19 cellular contexts compared by ENCODE assay signal in the genomic region with DNA sequence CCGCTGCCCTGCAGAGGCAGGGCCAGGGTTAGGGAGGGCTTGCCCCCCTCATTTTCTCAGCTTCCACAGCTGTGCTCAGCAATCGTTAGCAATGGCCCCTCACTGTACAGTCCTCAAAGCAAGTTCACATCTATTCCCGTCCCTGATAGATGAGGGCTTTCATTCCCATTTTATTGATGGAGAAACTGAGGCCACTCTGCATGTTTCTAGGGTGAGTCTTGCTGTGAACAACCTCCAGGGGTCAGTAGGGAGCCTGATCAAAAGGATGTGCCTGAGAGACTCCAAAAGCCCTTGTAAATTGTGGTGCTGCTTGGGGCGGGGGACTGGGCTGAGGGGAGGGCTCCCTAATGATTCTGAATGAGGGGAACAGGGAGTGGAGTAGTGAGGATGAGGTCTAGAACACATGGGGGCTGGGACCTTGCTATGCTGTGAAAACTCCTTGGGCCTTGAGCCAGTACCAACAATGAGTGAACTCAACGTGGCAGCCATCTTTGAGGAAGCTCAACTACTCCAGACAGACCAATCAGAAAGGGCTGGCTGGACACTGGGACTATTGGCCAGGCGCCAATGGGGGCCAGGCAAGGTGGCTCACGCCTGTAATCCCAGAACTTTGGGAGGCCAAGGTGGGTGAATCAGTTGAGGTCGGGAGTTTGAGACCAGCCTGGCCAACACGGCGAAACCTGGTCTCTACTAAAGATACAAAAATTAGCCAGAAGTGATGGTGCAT. TPM values are rescaled to one million over a fixed set of nuclear protein-coding genes. Genes with fewer than 3 reads are reported as not detected.
A peak's percentile ranks its signal among the peaks of the same experiment; 100 is the strongest.
DNase-seq lines count a peak whose midpoint lies in the region; ATAC-seq, FAIRE-seq and TF ChIP-seq lines count a peak whose summit lies in the region.
"Had no signal": no experiment of that assay in that cellular context is flagged by ENCODE, and none has a peak within 500 bp of the region (broad histone marks: within the 10 kb centered on the region; RNA-seq: fewer than 3 reads in every experiment).

No MANE protein-coding gene starts in this region.

- H3K9me3 ChIP-seq in BLaER1 (no peaks in the 10 kb centered on the region; the same call in 1 of the 2 replicates), H1 (ENCODE audit: insufficient read depth in 2 of 2, low read depth in 1 of 2, low read length in 1 of 2) (no peaks in the 10 kb centered on the region; a peak in 1 of 4 replicates)
- H3K9me3 ChIP-seq: pancreas had no signal

- H3K23ac ChIP-seq in H1 (ENCODE audit: insufficient read length) = no peak overlapping the region

- no peak overlapping the region for H2AFZ ChIP-seq in H1 (ENCODE audit: low read length)

- H4K5ac ChIP-seq in H1 (ENCODE audit: insufficient read length, low read depth, low read length) = no peak overlapping the region

- no peak for FAIRE-seq in H1 (lab: Jason Lieb, UNC)
- no peak for FAIRE-seq in D721Med (lab: Jason Lieb, UNC)
- FAIRE-seq: pancreas, RCC 7860 had no signal

- no peak for ATAC-seq in GM19351 (IDR thresholded peaks at IDR 0.05; ENCODE audit: unreplicated experiment)
- ATAC-seq: gastroesophageal sphincter, pancreas, T-cell had no signal

- H3K9ac ChIP-seq in BLaER1 = no peak overlapping the region
- H3K9ac ChIP-seq in H1 (replicated peaks in 1 of 4; ENCODE audit: extremely low read depth in 1 of 4, low read depth in 3 of 4, low read length in 3 of 4) = no peak overlapping the region

- no peak overlapping the region for H2BK120ac ChIP-seq in H1 (replicated peaks; ENCODE audit: low read depth, low read length)

- H4K20me1 ChIP-seq in BLaER1 (no peaks in the 10 kb centered on the region), H1 (replicated peaks in 1 of 2; ENCODE audit: control insufficient read depth in 1 of 2, insufficient read depth in 2 of 2, low read length in 2 of 2) (no peaks in the 10 kb centered on the region)

- POLR2A ChIA-PET in H1 (lab: Charles Lee; ENCODE audit: partially characterized antibody) = interaction anchor here (1.4 kb wide), 1 partner anchor 12 kb away, joined by 5 read pairs; no protein-coding TSS in a partner anchor

- no peak overlapping the region for H3K18ac ChIP-seq in H1 (ENCODE audit: extremely low read depth, low read length)

- H3K4me2 ChIP-seq in BLaER1 (peak overlapping the region; percentile 50), H1 (ENCODE audit: insufficient read depth in 1 of 2, low read depth in 2 of 2, low read length in 2 of 2) (no peak overlapping the region)

- no peak overlapping the region for H3K14ac ChIP-seq in H1 (ENCODE audit: insufficient read length)

- H2BK12ac ChIP-seq in H1 (ENCODE audit: low read depth, low read length) = no peak overlapping the region

- no peaks in the 10 kb centered on the region for H3K79me1 ChIP-seq in H1 (ENCODE audit: low read depth, low read length)

- H3K23me2 ChIP-seq in H1 (ENCODE audit: low read depth, low read length) = no peaks in the 10 kb centered on the region; the same call in 1 of the 2 replicates

- no peaks in the 10 kb centered on the region for H3K79me2 ChIP-seq in H1 (ENCODE audit: control insufficient read depth in 1 of 2, insufficient read depth in 2 of 2, low read length in 2 of 2)

- DNase-seq in NCI-H226 (peak; percentile 37), H1 (ENCODE audit: low read depth in 1 of 2, low spot score in 2 of 2) (no peak), D721Med (ENCODE audit: insufficient read length, low spot score) (no peak), SHP77 treated with DMSO at 0.1 percent for 48 hours (lab: John Stamatoyannopoulos, UW) (no peak), NCI-H526 treated with DMSO at 0.1 percent for 48 hours (lab: John Stamatoyannopoulos, UW) (no peak)
- DNase-seq: NCI-H2029, T-cell had no signal

- H2BK20ac ChIP-seq in H1 (ENCODE audit: low read length) = no peak overlapping the region

- H3K27ac ChIP-seq in BLaER1 = no peak overlapping the region
- H3K27ac ChIP-seq in H1 (ENCODE audit: low read depth, low read length) = no peak overlapping the region
- H3K27ac ChIP-seq: gastroesophageal sphincter, pancreas, thoracic aorta, VCaP had no signal

- H3K4me1 ChIP-seq in BLaER1 (peaks cover 74% of the 10 kb centered on the region), H1 (replicated peaks in 1 of 4; ENCODE audit: control insufficient read depth in 3 of 4, insufficient read depth in 4 of 4, low read length in 3 of 4) (peaks cover 0 to 6% (median 2%) of the 10 kb centered on the region in 4 experiments; a peak in 4 of 7 replicates)

- 88% methylated on average over 10 of the region's 10 CpGs; no CpG with 5 or more reads in 1 of the 2 experiments for WGBS in H1 (ENCODE audit: extremely low coverage in 1 of 2, insufficient coverage in 1 of 2, insufficient read length in 1 of 2, insufficient replicate concordance in 2 of 2, low coverage in 1 of 2, low lambda C conversion rate in 2 of 2, missing lambda C conversion rate in 1 of 2), 2 experiments

- TF ChIP-seq EP300 in H1 (IDR thresholded peaks at IDR 0.05; ENCODE audit: borderline replicate concordance in 1 of 2, low read depth in 2 of 2, low read length in 2 of 2) = no peak

- no peak overlapping the region for H2BK5ac ChIP-seq in H1 (ENCODE audit: low read depth, low read length)

- no peak overlapping the region for H4K8ac ChIP-seq in H1 (ENCODE audit: extremely low read depth, insufficient read depth, low read length)

- H2AK5ac ChIP-seq in H1 (ENCODE audit: low read depth, low read length) = no peak overlapping the region

- CTCF ChIA-PET in H1 (lab: Charles Lee; ENCODE audit: partially characterized antibody) = interaction anchor here (0.6 to 3.1 kb wide), 9 partner anchors 13 to 68 kb away, joined by 3 to 23 read pairs (median 4); no protein-coding TSS in a partner anchor

- H2BK15ac ChIP-seq in H1 (ENCODE audit: low read length) = no peak overlapping the region

- H3K4me3 ChIP-seq in BLaER1 (no peak overlapping the region), H1 (ENCODE audit: extremely low read depth in 1 of 4, insufficient read depth in 2 of 4, low read depth in 3 of 4, low read length in 4 of 4) (no peak overlapping the region)
- H3K4me3 ChIP-seq: gastroesophageal sphincter, pancreas, thoracic aorta had no signal

- no peak overlapping the region for H3K56ac ChIP-seq in H1 (replicated peaks; ENCODE audit: insufficient read length, low read depth, low read length)

- TF ChIP-seq CTCF in GM12874 (IDR thresholded peaks at IDR 0.05; ENCODE audit: insufficient read depth, low read depth, low read length) (peak; percentile 28; the same call in 1 of the 2 replicates), H1 (IDR thresholded peaks at IDR 0.05; ENCODE audit: control extremely low read depth in 1 of 3, insufficient read depth in 1 of 3, low read depth in 1 of 3, low read length in 3 of 3) (peak in 1 of 3 experiments; percentile 40; a peak in 1 of 4 replicates), D721Med (IDR thresholded peaks at IDR 0.05; ENCODE audit: insufficient read depth, missing control alignments) (no peak)

- peak in 1 of 2 experiments; percentile 33; a peak in 1 of 4 replicates for TF ChIP-seq RAD21 in H1 (IDR thresholded peaks at IDR 0.05 in 1 of 2, conservative IDR thresholded peaks at IDR 0.05 in 1 of 2; ENCODE audit: low read depth in 2 of 2, low read length in 2 of 2)

- no peaks in the 10 kb centered on the region for H3K27me3 ChIP-seq in BLaER1
- H3K27me3 ChIP-seq in H1 (replicated peaks in 1 of 4; ENCODE audit: control insufficient read depth in 3 of 4, extremely low read depth in 1 of 4, insufficient read depth in 3 of 4, low read length in 3 of 4) = no peaks in the 10 kb centered on the region
- H3K27me3 ChIP-seq: pancreas had no signal

- no peak for TF ChIP-seq POLR2A in H1 (IDR thresholded peaks at IDR 0.05; ENCODE audit: control extremely low read depth in 1 of 2, low read depth in 2 of 2, low read length in 2 of 2)

- H3K36me3 ChIP-seq in BLaER1 (no peaks in the 10 kb centered on the region), H1 (ENCODE audit: control insufficient read depth in 2 of 4, insufficient read depth in 4 of 4, low read length in 3 of 4) (no peaks in the 10 kb centered on the region)
- H3K36me3 ChIP-seq: gastroesophageal sphincter, pancreas, thoracic aorta had no signal

- no peak overlapping the region for H4K91ac ChIP-seq in H1 (replicated peaks; ENCODE audit: insufficient read length, low read length)

- H3K4ac ChIP-seq in H1 (replicated peaks; ENCODE audit: insufficient read length, low read depth, low read length) = no peak overlapping the region

TF ChIP-seq in H1, 55 proteins besides CTCF, POLR2A, EP300 and RAD21 (continues in another document):
- no peak for TF ChIP-seq ATF2 (IDR thresholded peaks at IDR 0.05; ENCODE audit: low read length)
- TF ChIP-seq BCL11A (IDR thresholded peaks at IDR 0.05; ENCODE audit: low read depth in 2 of 2, low read length in 2 of 2) = no peak
- TF ChIP-seq TAF7 (optimal IDR thresholded peaks at IDR 0.05; ENCODE audit: borderline replicate concordance, low read depth, low read length) = no peak

RNA-seq across cellular contexts. Expression of gene GRIFIN, which starts 6.7 kb away (rescaled TPM):
- total RNA-seq in H1 (2021; fragmentation: NEBNext Ultra II Directional; extraction: Animal tissue kit (Norgen Biotek cat#: 25700)) = not detected in 2 replicates
- not detected in 2 replicates for polyA plus RNA-seq in H1 (2011; rRNA removed)
- polyA plus RNA-seq in H1 (2011; cell fraction: cytosol; rRNA removed) = not detected
- polyA plus RNA-seq in H1 (2011; cell fraction: nucleus; rRNA removed) = not detected
- not detected in 4 replicates for polyA plus RNA-seq in H1 (2012, experiment 1 of 2)
- polyA plus RNA-seq in H1 (2012, experiment 2 of 2) = not detected
- polyA plus RNA-seq in H1 (2013, experiment 1 of 2) = not detected
- polyA plus RNA-seq in H1 (2013, experiment 2 of 2) = not detected
- not detected in 2 replicates for polyA minus RNA-seq in H1 (2011; rRNA and poly(A)+ RNA removed)
- polyA minus RNA-seq in H1 (2011; cell fraction: cytosol; rRNA and poly(A)+ RNA removed) = not detected
- not detected for polyA minus RNA-seq in H1 (2011; cell fraction: nucleus; rRNA and poly(A)+ RNA removed)
- total RNA-seq: activated T-helper 1 cell treated with anti-CD3 and anti-CD28 coated beads, Interleukin-12 subunit alpha, Interleukin-12 subunit beta, Interleukin-2, Interleukin-4 antibody, amounts not matched to agents 30 ng/mL and 10 ng/mL and 1 ng/mL, durations not matched to agents 14 hours and 24 hours and 36 hours; gastroesophageal sphincter; H4; liver; pancreas; skeletal muscle tissue; T-cell; thoracic aorta had no signal
- polyA plus RNA-seq: liver, pancreas had no signal

RNA-seq across cellular contexts. Expression of gene LFNG, which starts 36.7 kb away (rescaled TPM):
- 28.9 and 31.6 TPM in 2 replicates for total RNA-seq in H1 (2021; fragmentation: NEBNext Ultra II Directional; extraction: Animal tissue kit (Norgen Biotek cat#: 25700))
- 35.6 and 53.0 TPM in 2 replicates for polyA plus RNA-seq in H1 (2011; rRNA removed)
- 34.6 TPM for polyA plus RNA-seq in H1 (2011; cell fraction: cytosol; rRNA removed)
- polyA plus RNA-seq in H1 (2011; cell fraction: nucleus; rRNA removed) = 59.9 TPM
- 25.2 to 37.3 TPM (median 35.0 TPM) in 4 replicates for polyA plus RNA-seq in H1 (2012, experiment 1 of 2)
- polyA plus RNA-seq in H1 (2012, experiment 2 of 2) = 31.6 TPM
- polyA plus RNA-seq in H1 (2013, experiment 1 of 2) = 26.6 TPM
- 29.4 TPM for polyA plus RNA-seq in H1 (2013, experiment 2 of 2)
- 15.4 and 17.4 TPM in 2 replicates for polyA minus RNA-seq in H1 (2011; rRNA and poly(A)+ RNA removed)
- polyA minus RNA-seq in H1 (2011; cell fraction: cytosol; rRNA and poly(A)+ RNA removed) = 36.6 TPM
- polyA minus RNA-seq in H1 (2011; cell fraction: nucleus; rRNA and poly(A)+ RNA removed) = 37.5 TPM
